ENCODE assay signal across 24 cellular contexts in genomic region chr10:23918090-23918704, GRCh38.
A peak's percentile ranks its signal among the peaks of the same experiment; 100 is the strongest.
DNase-seq lines count a peak whose midpoint lies in the region; ATAC-seq and TF ChIP-seq lines count a peak whose summit lies in the region.
"Had no signal": no experiment of that assay in that cellular context is flagged by ENCODE, and none has a peak within 500 bp of the region (broad histone marks: within the 10 kb centered on the region; RNA-seq: fewer than 3 reads in every experiment).

No MANE protein-coding gene starts in this region.

- POLR2A ChIA-PET in HEK293 (lab: Yijun Ruan, JAX), result interaction anchor here (0.6 to 1.0 kb wide), 2 partner anchors 50 to 401 kb away, joined by 3 read pairs; no protein-coding TSS in a partner anchor

- no peaks in the 10 kb centered on the region for H3K79me2 ChIP-seq in mesendoderm (ENCODE audit: control insufficient read depth, insufficient read depth, low read length)

- H3K36me3 ChIP-seq in HEK293 (ENCODE audit: control insufficient read depth in 2 of 2, insufficient read depth in 1 of 2, low read length in 2 of 2) (no peaks in the 10 kb centered on the region), mesendoderm (ENCODE audit: control insufficient read depth, insufficient read depth, low read length) (no peaks in the 10 kb centered on the region), uterus (no peaks in the 10 kb centered on the region)
- H3K36me3 ChIP-seq: stomach, transverse colon, WERI-Rb-1 had no signal

- no CpG with 5 or more reads among the region's 6 CpGs for WGBS in mesendoderm (ENCODE audit: extremely low coverage, insufficient coverage, low lambda C conversion rate)

- no peak overlapping the region for H3K4ac ChIP-seq in mesendoderm (ENCODE audit: low read depth, low read length)

- H3K4me1 ChIP-seq in HEK293 (ENCODE audit: control insufficient read depth, insufficient read depth, low read length) (peaks cover 12% of the 10 kb centered on the region), mesendoderm (ENCODE audit: control insufficient read depth, low read depth, low read length) (no peaks in the 10 kb centered on the region), uterus (no peaks in the 10 kb centered on the region)
- H3K4me1 ChIP-seq: transverse colon had no signal

- no peak overlapping the region for H2BK15ac ChIP-seq in mesendoderm (replicated peaks; ENCODE audit: low read depth)

- no peak overlapping the region for H2BK120ac ChIP-seq in mesendoderm (ENCODE audit: low read depth, low read length)

- H3K27ac Mint-ChIP-seq in glutamatergic neuron (ENCODE audit: unreplicated experiment), result peak overlapping the region; percentile 97
- H3K27ac Mint-ChIP-seq: activated naive CD8-positive, alpha-beta T cell treated with anti-CD3 and anti-CD28 coated beads, Interleukin-2, amount 10 ng/mL, durations not matched to agents 7 days and 5 days; GM23338 had no signal

- H3K4me3 ChIP-seq in HEK293 (ENCODE audit: low read depth, low read length) (no peak overlapping the region), mesendoderm (ENCODE audit: low read length) (no peak overlapping the region), uterus (no peak overlapping the region)
- H3K4me3 ChIP-seq: GM23338, stomach, transverse colon had no signal

- ATAC-seq in GM21576 (IDR thresholded peaks at IDR 0.05; ENCODE audit: unreplicated experiment) (no peak), GM18519 (IDR thresholded peaks at IDR 0.05; ENCODE audit: low FRiP score, unreplicated experiment) (no peak)

- H3K27ac ChIP-seq in HEK293 (ENCODE audit: extremely low read depth, low read depth, low read length) (no peak overlapping the region; the same call in 1 of the 2 replicates), mesendoderm (ENCODE audit: low read depth, low read length) (no peak overlapping the region), uterus (no peak overlapping the region)
- H3K27ac ChIP-seq: stomach, transverse colon, WERI-Rb-1 had no signal

- no peak overlapping the region for H2AK5ac ChIP-seq in mesendoderm (ENCODE audit: low read length)

- no peak overlapping the region for H2BK5ac ChIP-seq in mesendoderm (ENCODE audit: low read length)

- H3K27me3 Mint-ChIP-seq in glutamatergic neuron (ENCODE audit: unreplicated experiment), result peaks cover 12% of the 10 kb centered on the region

- no peak overlapping the region for H3K18ac ChIP-seq in mesendoderm (ENCODE audit: low read length)

- H3K4me3 Mint-ChIP-seq in glutamatergic neuron (ENCODE audit: unreplicated experiment), result peak overlapping the region; percentile 66
- H3K4me3 Mint-ChIP-seq: activated naive CD8-positive, alpha-beta T cell treated with anti-CD3 and anti-CD28 coated beads, Interleukin-2, amount 10 ng/mL, durations not matched to agents 7 days and 5 days; GM23338; mesothelial cell of epicardium; naive B cell had no signal

- H3K36me3 Mint-ChIP-seq in glutamatergic neuron (ENCODE audit: unreplicated experiment), result no peaks in the 10 kb centered on the region
- H3K36me3 Mint-ChIP-seq: activated naive CD8-positive, alpha-beta T cell treated with anti-CD3 and anti-CD28 coated beads, Interleukin-2, amount 10 ng/mL, durations not matched to agents 7 days and 5 days; mesothelial cell of epicardium; naive B cell had no signal

- no peak for TF ChIP-seq POLR2A in uterus (IDR thresholded peaks at IDR 0.05)

- H3K27me3 ChIP-seq in mesendoderm (ENCODE audit: insufficient read depth, low read length, poor library complexity) (no peaks in the 10 kb centered on the region), uterus (no peaks in the 10 kb centered on the region)
- H3K27me3 ChIP-seq: stomach, transverse colon had no signal

- peak overlapping the region; percentile 7 for H3K56ac ChIP-seq in mesendoderm (ENCODE audit: low read length)

- no peak overlapping the region for H4K8ac ChIP-seq in mesendoderm (ENCODE audit: low read depth, low read length)

- H4K5ac ChIP-seq in mesendoderm (ENCODE audit: low read length), result no peak overlapping the region

- TF ChIP-seq CTCF in HEK293 (tag by site-specific recombination; IDR thresholded peaks at IDR 0.05) (no peak), glutamatergic neuron (IDR thresholded peaks at IDR 0.05; ENCODE audit: partially characterized antibody, unreplicated experiment) (no peak), uterus (IDR thresholded peaks at IDR 0.05) (no peak)

- DNase-seq in DMS 273 treated with DMSO at 0.1 percent for 48 hours (lab: John Stamatoyannopoulos, UW) (peak; percentile 8), glutamatergic neuron (peak; percentile 69), mesendoderm (peak; percentile 14), uterus (no peak), posterior vena cava (ENCODE audit: low spot score) (no peak)
- DNase-seq: activated CD4-positive, alpha-beta T cell treated with anti-CD3 and anti-CD28 coated beads for 48 hours; activated effector memory CD4-positive, alpha-beta T cell treated with anti-CD3 and anti-CD28 coated beads, Interleukin-2, amount 50 U/mL, for 16 hours; activated naive CD8-positive, alpha-beta T cell treated with anti-CD3 and anti-CD28 coated beads, Interleukin-2, amount 10 ng/mL, durations not matched to agents 7 days and 5 days; activated T-cell treated with anti-CD3 and anti-CD28 coated beads, Interleukin-2, amount 50 U/mL, for 1 hour; C1 segment of cervical spinal cord; COR-L47; naive B cell; NCI-H146; nucleus accumbens; SHP77 treated with DMSO at 0.1 percent for 48 hours; small intestine; stomach; transverse colon; WERI-Rb-1 had no signal

- CTCF ChIA-PET in HEK293 (lab: Yijun Ruan, JAX), result interaction anchor here (0.5 to 0.7 kb wide), 4 partner anchors 16 to 77 kb away, joined by 3 to 4 read pairs (median 3); no protein-coding TSS in a partner anchor

- no peaks in the 10 kb centered on the region for H3K79me1 ChIP-seq in mesendoderm (ENCODE audit: low read length)

- peaks cover 13% of the 10 kb centered on the region for H3K9me3 Mint-ChIP-seq in glutamatergic neuron (ENCODE audit: unreplicated experiment)

- intact Hi-C loops in uterus (cut with DNase I; ENCODE audit: low total_unique reads) (no loop called here), posterior vena cava (cut with DNase I) (no loop called here)

- H3K9ac ChIP-seq in mesendoderm (ENCODE audit: low read length), result no peak overlapping the region

- H3K23ac ChIP-seq in mesendoderm (ENCODE audit: low read length), result no peak overlapping the region

- H3K9me3 ChIP-seq in HEK293 (ENCODE audit: control insufficient read depth, insufficient read depth, low read depth, low read length) (no peaks in the 10 kb centered on the region; the same call in 1 of the 2 replicates), uterus (no peaks in the 10 kb centered on the region)
- H3K9me3 ChIP-seq: stomach, transverse colon had no signal

- peaks cover 42% of the 10 kb centered on the region for H3K4me1 Mint-ChIP-seq in glutamatergic neuron (ENCODE audit: low read depth, unreplicated experiment)
- H3K4me1 Mint-ChIP-seq: activated naive CD8-positive, alpha-beta T cell treated with anti-CD3 and anti-CD28 coated beads, Interleukin-2, amount 10 ng/mL, durations not matched to agents 7 days and 5 days; GM23338; naive B cell had no signal

- no peak overlapping the region for H3K4me2 ChIP-seq in mesendoderm (ENCODE audit: low read length)
- H3K4me2 ChIP-seq: GM23338 had no signal

TF ChIP-seq in HEK293, 187 proteins besides CTCF, POLR2A, EP300 and RAD21:
- peak; percentile 86 for TF ChIP-seq OSR2 (tag by site-specific recombination; IDR thresholded peaks at IDR 0.05)
- no peak for TF ChIP-seq ZNF623 (tag by site-specific recombination; IDR thresholded peaks at IDR 0.05)

Comparison
In these comparisons a context has a peak if more than half of its experiments do, and no peak if none do; other contexts are left out.
1. DNase-seq: peak in DMS 273 treated with DMSO at 0.1 percent for 48 hours (single experiment), glutamatergic neuron (single experiment) and mesendoderm (single experiment); none in uterus (0 of 2) and posterior vena cava (single experiment).